In the genomic region with DNA sequence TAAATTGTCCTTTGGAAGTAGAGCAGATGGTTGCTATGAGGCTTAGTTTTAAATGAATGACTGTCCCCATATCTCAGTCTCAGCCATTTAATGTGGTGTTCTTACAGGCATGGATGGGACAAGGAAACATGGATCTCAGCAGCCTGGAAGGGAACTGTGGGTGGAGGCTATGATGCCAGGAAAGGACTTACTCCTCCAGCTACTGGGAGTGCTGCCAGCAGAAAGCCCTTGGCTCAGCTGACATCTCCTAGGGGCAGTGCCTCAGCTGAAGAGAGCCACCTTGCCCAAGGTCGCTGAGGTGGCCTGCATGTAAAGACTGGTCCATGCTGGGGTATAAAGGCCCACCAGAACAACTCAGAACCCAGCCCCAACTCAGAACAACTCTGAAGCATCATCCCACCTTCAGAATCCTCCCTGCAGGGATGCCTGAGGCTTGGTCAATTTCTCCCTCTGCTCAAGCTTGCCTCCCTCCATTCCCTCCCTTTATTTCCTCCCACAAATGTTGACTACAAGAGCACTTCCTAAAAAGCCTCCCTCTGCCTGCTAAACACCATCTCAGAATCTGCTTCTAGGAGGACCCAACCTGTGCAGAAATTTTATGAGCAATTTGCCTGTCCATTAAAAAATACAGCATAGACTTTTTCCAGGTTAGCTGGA, we compare ENCODE assay signal across 1 cellular context.
TF ChIP-seq lines count a peak whose summit lies in the region.

No MANE protein-coding gene starts in this region.

TF ChIP-seq in H1, 55 proteins besides CTCF, POLR2A, EP300 and RAD21:
- TF ChIP-seq ASH2L (IDR thresholded peaks at IDR 0.05; ENCODE audit: low read length) (no peak), CBX8 (IDR thresholded peaks at IDR 0.05; ENCODE audit: borderline replicate concordance, low read depth, low read length) (no peak)
